In genomic region chr10:103983367-103983911, GRCh38 we compare ENCODE assay signal across 8 cellular contexts. TPM values are rescaled to one million over a fixed set of nuclear protein-coding genes. Genes with fewer than 3 reads are reported as not detected.
DNase-seq lines count a peak whose midpoint lies in the region; ATAC-seq and TF ChIP-seq lines count a peak whose summit lies in the region.

No MANE protein-coding gene starts in this region.

- H3K9me3 Mint-ChIP-seq in WTC11, result no peaks in the 10 kb centered on the region

- peak overlapping the region; percentile 15 for H3K27ac ChIP-seq in cardiac muscle cell
- no peak overlapping the region for H3K27ac ChIP-seq in psoas muscle

- intact Hi-C loops in Right ventricle myocardium superior (cut with DNase I), result no loop called here
- intact Hi-C loops in psoas muscle (cut with DNase I), result no loop called here
- intact Hi-C loops in lower leg skin (cut with DNase I; ENCODE audit: low total_unique reads), result no loop called here

- H3K36me3 ChIP-seq in cardiac muscle cell (no peaks in the 10 kb centered on the region), psoas muscle (ENCODE audit: insufficient read depth in 1 of 2, low read depth in 1 of 2) (no peaks in the 10 kb centered on the region)

- TF ChIP-seq CTCF in cardiac muscle cell (IDR thresholded peaks at IDR 0.05; ENCODE audit: low read depth, low read length), result no peak
- TF ChIP-seq CTCF in WTC11 (IDR thresholded peaks at IDR 0.05), result no peak
- TF ChIP-seq CTCF in psoas muscle (IDR thresholded peaks at IDR 0.05), result no peak
- no peak for TF ChIP-seq CTCF in lower leg skin (IDR thresholded peaks at IDR 0.05)

- H3K27ac Mint-ChIP-seq in WTC11, result peak overlapping the region; percentile 7; the same call in 1 of the 2 replicates

- no peak for DNase-seq in cardiac muscle cell (ENCODE audit: low read depth in 1 of 2, low spot score in 1 of 2)
- no peak for DNase-seq in Right ventricle myocardium superior
- no peak for DNase-seq in WTC11 (ENCODE audit: low spot score)
- DNase-seq in psoas muscle, result no peak
- DNase-seq in lower leg skin (ENCODE audit: low spot score in 2 of 2), result no peak
- DNase-seq in cortex of kidney (lab: John Stamatoyannopoulos, UW), result no peak
- no peak for DNase-seq in putamen (ENCODE audit: low spot score)

- H3K27me3 ChIP-seq in cardiac muscle cell, result no peaks in the 10 kb centered on the region
- H3K27me3 ChIP-seq in psoas muscle (ENCODE audit: insufficient read depth in 3 of 3, low read length in 2 of 3), result no peaks in the 10 kb centered on the region

- H3K4me1 ChIP-seq in cardiac muscle cell (ENCODE audit: low read depth) (peaks cover 10% of the 10 kb centered on the region), psoas muscle (peaks cover 29% of the 10 kb centered on the region)

- POLR2A ChIA-PET in WTC11 (lab: Charles Lee), result no interaction called here

- no peaks in the 10 kb centered on the region for H3K36me3 Mint-ChIP-seq in WTC11

- H3K4me1 Mint-ChIP-seq in WTC11, result peaks cover 13% of the 10 kb centered on the region

- H3K27me3 Mint-ChIP-seq in WTC11 (ENCODE audit: low read depth), result no peaks in the 10 kb centered on the region

- H3K4me3 Mint-ChIP-seq in WTC11, result no peak overlapping the region

- H3K4me3 ChIP-seq in cardiac muscle cell (no peak overlapping the region), psoas muscle (no peak overlapping the region), lower leg skin (ENCODE audit: low read depth, poor library complexity, severe bottlenecking) (no peak overlapping the region)

- no peak for TF ChIP-seq POLR2A in lower leg skin (IDR thresholded peaks at IDR 0.05)

- ATAC-seq in Right ventricle myocardium superior (ENCODE audit: poor library complexity), result no peak
- ATAC-seq in HG03064 (IDR thresholded peaks at IDR 0.05; ENCODE audit: low read depth, unreplicated experiment), result peak; percentile 77
- no peak for ATAC-seq in WTC11
- ATAC-seq in psoas muscle, result peak in 3 of 4 donors; percentile 24 to 56 (median 25)

- H3K9me3 ChIP-seq in cardiac muscle cell (ENCODE audit: low read depth), result no peaks in the 10 kb centered on the region
- no peaks in the 10 kb centered on the region for H3K9me3 ChIP-seq in psoas muscle

- CTCF ChIA-PET in WTC11 (lab: Charles Lee), result interaction anchor here (1.0 to 2.1 kb wide), 9 partner anchors 14 to 370 kb away, joined by 3 to 11 read pairs (median 5); partner anchors contain the start of gene SFR1

- 25 to 39% (median 25%) methylated on average over 4 of the region's 4 CpGs for WGBS in psoas muscle, 3 donors
- 40 to 49% methylated on average over 4 of the region's 4 CpGs for WGBS in lower leg skin, 2 donors

TF ChIP-seq in WTC11, 78 proteins besides CTCF, POLR2A, EP300 and RAD21:
- TF ChIP-seq CREM (CRISPR knock-in tag; IDR thresholded peaks at IDR 0.05) (no peak), ZNF532 (CRISPR knock-in tag; IDR thresholded peaks at IDR 0.05; ENCODE audit: borderline replicate concordance) (no peak), ZNF671 (CRISPR knock-in tag; IDR thresholded peaks at IDR 0.05) (no peak), CREB1 (CRISPR knock-in tag; IDR thresholded peaks at IDR 0.05) (no peak), AFF4 (CRISPR knock-in tag; IDR thresholded peaks at IDR 0.05; ENCODE audit: borderline replicate concordance) (no peak), SOX15 (CRISPR knock-in tag; IDR thresholded peaks at IDR 0.05) (no peak), NFATC4 (CRISPR knock-in tag; IDR thresholded peaks at IDR 0.05) (no peak), GRHL2 (CRISPR knock-in tag; IDR thresholded peaks at IDR 0.05; ENCODE audit: insufficient replicate concordance, severe bottlenecking) (no peak), ZNF423 (CRISPR knock-in tag; IDR thresholded peaks at IDR 0.05) (no peak), ATF3 (CRISPR knock-in tag; conservative IDR thresholded peaks at IDR 0.05) (no peak), MLX (CRISPR knock-in tag; IDR thresholded peaks at IDR 0.05) (no peak), TEAD1 (CRISPR knock-in tag; IDR thresholded peaks at IDR 0.05) (no peak), GABPB1 (CRISPR knock-in tag; IDR thresholded peaks at IDR 0.05) (no peak), CDX4 (CRISPR knock-in tag; IDR thresholded peaks at IDR 0.05; ENCODE audit: borderline replicate concordance) (no peak)
TF ChIP-seq in WTC11: peak in this region for 0.

RNA-seq across cellular contexts. Expression of gene SLK, which starts 16.5 kb away (rescaled TPM):
- total RNA-seq in cardiac muscle cell, result 34.8 and 43.8 TPM in 2 replicates
- polyA plus RNA-seq in cardiac muscle cell, result 24.1 and 35.2 TPM in 2 replicates
- 28.1 TPM for total RNA-seq in Right ventricle myocardium superior
- 17.6 to 19.2 TPM (median 18.9 TPM) in 3 replicates for total RNA-seq in WTC11 (2021)
- 10 to 100 TPM; 36.6 to 48.6 (median 41.0) TPM for total RNA-seq in psoas muscle
- 10 to 100 TPM; 15.5 to 35.7 (median 22.6) TPM for polyA plus RNA-seq in psoas muscle
- total RNA-seq in lower leg skin, result 10 to 100 TPM; 49.2 to 68.6 (median 51.7) TPM

Comparison
In these comparisons a context has a peak if more than half of its experiments do, and no peak if none do; other contexts are left out.
1. ATAC-seq: peak in HG03064 (single experiment) and psoas muscle (3 of 4); none in Right ventricle myocardium superior (single experiment) and WTC11 (single experiment).